Comparison of ENCODE assay signal across 15 cellular contexts in the genomic region with DNA sequence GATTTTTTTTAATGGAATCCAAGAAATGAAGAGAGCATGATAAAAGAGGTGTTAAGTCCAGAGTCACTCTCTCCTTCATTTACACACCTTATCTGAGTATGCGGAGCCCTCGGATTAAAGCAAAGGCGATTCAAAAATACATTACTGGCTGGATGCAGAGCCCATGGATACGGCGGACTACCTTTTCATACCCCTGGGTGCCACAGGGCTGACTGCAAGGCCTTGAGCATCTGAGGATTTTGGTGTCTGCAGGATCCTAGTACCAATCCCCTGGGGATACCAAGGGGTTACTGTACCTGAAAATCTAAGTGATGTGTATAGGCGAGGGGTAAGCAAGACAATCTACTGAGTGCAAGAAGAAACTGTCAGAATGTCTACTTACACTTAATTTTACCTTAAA. TPM values are rescaled to one million over a fixed set of nuclear protein-coding genes. Genes with fewer than 3 reads are reported as not detected.
DNase-seq lines count a peak whose midpoint lies in the region; ATAC-seq, FAIRE-seq and TF ChIP-seq lines count a peak whose summit lies in the region.
"Had no signal": no experiment of that assay in that cellular context is flagged by ENCODE, and none has a peak within 500 bp of the region (broad histone marks: within the 10 kb centered on the region; RNA-seq: fewer than 3 reads in every experiment).

No MANE protein-coding gene starts in this region.

- H3K27ac ChIP-seq in CD8-positive, alpha-beta T cell (ENCODE audit: low read depth, low read length) = no peak overlapping the region
- H3K27ac ChIP-seq in WERI-Rb-1 = no peak overlapping the region
- H3K27ac ChIP-seq: BLaER1, coronary artery, epithelial cell of prostate, thoracic aorta had no signal

- no peak for TF ChIP-seq POLR2A in GM12892 (IDR thresholded peaks at IDR 0.05; ENCODE audit: low read depth, low read length)

- no peaks in the 10 kb centered on the region for H3K9me3 Mint-ChIP-seq in CD8-positive, alpha-beta T cell
- H3K9me3 Mint-ChIP-seq in activated CD8-positive, alpha-beta T cell treated with anti-CD3 and anti-CD28 coated beads for 36 hours = peaks cover 6% of the 10 kb centered on the region
- no peaks in the 10 kb centered on the region for H3K9me3 Mint-ChIP-seq in naive B cell

- intact Hi-C loops in CD8-positive, alpha-beta T cell (cut with DNase I, micrococcal nuclease) = loop anchor here in 1 of 2 experiments (2.0 kb wide), 1 partner anchor 15 kb away; no protein-coding TSS in a partner anchor
- intact Hi-C loops in activated CD8-positive, alpha-beta T cell treated with anti-CD3 and anti-CD28 coated beads for 36 hours (cut with micrococcal nuclease) = loop anchor here (5.0 kb wide), 1 partner anchor 37 kb away; no protein-coding TSS in a partner anchor

- no peak for TF ChIP-seq CTCF in CD8-positive, alpha-beta T cell (IDR thresholded peaks at IDR 0.05)
- no peak for TF ChIP-seq CTCF in activated CD8-positive, alpha-beta T cell treated with anti-CD3 and anti-CD28 coated beads for 36 hours (IDR thresholded peaks at IDR 0.05)
- no peak for TF ChIP-seq CTCF in WERI-Rb-1 (IDR thresholded peaks at IDR 0.05; ENCODE audit: low read depth, low read length)

- H3K27me3 Mint-ChIP-seq in CD8-positive, alpha-beta T cell (ENCODE audit: low read depth) = no peaks in the 10 kb centered on the region
- H3K27me3 Mint-ChIP-seq in activated CD8-positive, alpha-beta T cell treated with anti-CD3 and anti-CD28 coated beads for 36 hours = no peaks in the 10 kb centered on the region
- H3K27me3 Mint-ChIP-seq in naive B cell = no peaks in the 10 kb centered on the region

- H3K4me3 Mint-ChIP-seq in CD8-positive, alpha-beta T cell = peak overlapping the region; percentile 53
- peak overlapping the region; percentile 59 for H3K4me3 Mint-ChIP-seq in activated CD8-positive, alpha-beta T cell treated with anti-CD3 and anti-CD28 coated beads for 36 hours
- no peak overlapping the region for H3K4me3 Mint-ChIP-seq in naive B cell

- FAIRE-seq in GM12892 (lab: Jason Lieb, UNC) = peak; percentile 91

- peaks cover 21% of the 10 kb centered on the region for H3K36me3 Mint-ChIP-seq in CD8-positive, alpha-beta T cell
- peaks cover 29% of the 10 kb centered on the region for H3K36me3 Mint-ChIP-seq in activated CD8-positive, alpha-beta T cell treated with anti-CD3 and anti-CD28 coated beads for 36 hours (ENCODE audit: low read depth)
- no peaks in the 10 kb centered on the region for H3K36me3 Mint-ChIP-seq in naive B cell

- peak overlapping the region; percentile 89 for H3K27ac Mint-ChIP-seq in CD8-positive, alpha-beta T cell
- peak overlapping the region; percentile 86 for H3K27ac Mint-ChIP-seq in activated CD8-positive, alpha-beta T cell treated with anti-CD3 and anti-CD28 coated beads for 36 hours
- peak overlapping the region in 4 of 6 donors; percentile 11 to 68 (median 48) for H3K27ac Mint-ChIP-seq in naive B cell

- POLR2A ChIA-PET in CD8-positive, alpha-beta T cell (lab: Charles Lee) = interaction anchor here (0.6 to 1.4 kb wide), 7 partner anchors 10 to 119 kb away, joined by 3 to 5 read pairs (median 4); no protein-coding TSS in a partner anchor
- POLR2A ChIA-PET in activated CD8-positive, alpha-beta T cell treated with anti-CD3 and anti-CD28 coated beads for 36 hours (lab: Charles Lee) = interaction anchor here (0.7 to 1.9 kb wide), 10 partner anchors 8 to 78 kb away, joined by 3 to 10 read pairs (median 4); a partner anchor contains a TSS

- H3K27me3 ChIP-seq in CD8-positive, alpha-beta T cell (ENCODE audit: insufficient read depth, low read length) = no peaks in the 10 kb centered on the region
- H3K27me3 ChIP-seq in H7 (ENCODE audit: control insufficient read depth, insufficient read depth, low read length) (no peaks in the 10 kb centered on the region), WERI-Rb-1 (ENCODE audit: insufficient read depth, low read depth, severe bottlenecking) (no peaks in the 10 kb centered on the region)
- H3K27me3 ChIP-seq: BLaER1 had no signal

- no peaks in the 10 kb centered on the region for H3K36me3 ChIP-seq in CD8-positive, alpha-beta T cell (ENCODE audit: insufficient read depth, low read length)
- H3K36me3 ChIP-seq in H7 (replicated peaks; ENCODE audit: control insufficient read depth, insufficient read depth, low read length) (no peaks in the 10 kb centered on the region; the same call in none of the 2 replicates), WERI-Rb-1 (no peaks in the 10 kb centered on the region)
- H3K36me3 ChIP-seq: thoracic aorta had no signal

- CTCF ChIA-PET in CD8-positive, alpha-beta T cell (lab: Charles Lee) = interaction anchor here (0.7 to 1.6 kb wide), 6 partner anchors 8 to 119 kb away, joined by 3 to 6 read pairs (median 3); no protein-coding TSS in a partner anchor
- CTCF ChIA-PET in activated CD8-positive, alpha-beta T cell treated with anti-CD3 and anti-CD28 coated beads for 36 hours (lab: Charles Lee) = interaction anchor here (0.9 to 2.1 kb wide), 3 partner anchors 8 to 120 kb away, joined by 3 to 7 read pairs (median 4); no protein-coding TSS in a partner anchor

- peaks cover 91% of the 10 kb centered on the region for H3K4me1 ChIP-seq in CD8-positive, alpha-beta T cell (ENCODE audit: insufficient read depth, low read length)
- H3K4me1 ChIP-seq: BLaER1 had no signal

- ATAC-seq in CD8-positive, alpha-beta T cell = no peak
- ATAC-seq in activated CD8-positive, alpha-beta T cell treated with anti-CD3 and anti-CD28 coated beads for 36 hours = peak; percentile 5
- no peak for ATAC-seq in naive B cell (ENCODE audit: low read depth in 2 of 2)
- ATAC-seq: Panc1 had no signal

- DNase-seq in CD8-positive, alpha-beta T cell = no peak
- no peak for DNase-seq in GM12892 (ENCODE audit: insufficient read length)
- DNase-seq in activated CD8-positive, alpha-beta T cell treated with anti-CD3 and anti-CD28 coated beads for 36 hours = no peak
- DNase-seq in naive B cell = no peak
- DNase-seq in H7 = no peak
- DNase-seq in WERI-Rb-1 = no peak
- DNase-seq in SHP77 (lab: John Stamatoyannopoulos, UW) = no peak
- DNase-seq: activated CD4-positive, CD25-positive, alpha-beta regulatory T cell; NCI-H2029 treated with DMSO at 0.1 percent for 48 hours; NCI-H526 treated with DMSO at 0.1 percent for 48 hours had no signal

- no peaks in the 10 kb centered on the region for H3K9me3 ChIP-seq in CD8-positive, alpha-beta T cell (ENCODE audit: low read length)
- no peaks in the 10 kb centered on the region for H3K9me3 ChIP-seq in WERI-Rb-1 (ENCODE audit: severe bottlenecking)
- H3K9me3 ChIP-seq: thoracic aorta had no signal

- H3K4me1 Mint-ChIP-seq in CD8-positive, alpha-beta T cell (ENCODE audit: low read depth) = peaks cover 93% of the 10 kb centered on the region
- H3K4me1 Mint-ChIP-seq in activated CD8-positive, alpha-beta T cell treated with anti-CD3 and anti-CD28 coated beads for 36 hours (ENCODE audit: low read depth) = peaks cover 84% of the 10 kb centered on the region
- H3K4me1 Mint-ChIP-seq in naive B cell = peaks cover 26 to 59% (median 55%) of the 10 kb centered on the region in 3 donors

- no peak overlapping the region for H3K4me3 ChIP-seq in CD8-positive, alpha-beta T cell (ENCODE audit: low read depth, low read length)
- H3K4me3 ChIP-seq in H7 (ENCODE audit: insufficient read depth, low read depth, low read length) (no peak overlapping the region), WERI-Rb-1 (ENCODE audit: low read depth, low read length) (no peak overlapping the region)
- H3K4me3 ChIP-seq: BLaER1, coronary artery, thoracic aorta had no signal

RNA-seq across cellular contexts. Expression of a gene that starts 20.5 kb away (rescaled TPM):
- 10 to 100 TPM; 82.5 to 89.5 TPM for total RNA-seq in CD8-positive, alpha-beta T cell
- polyA plus RNA-seq in GM12892 (2012; ENCODE audit: missing spikeins) = 66.0 TPM
- 100 to 1,000 TPM; 108 to 115 TPM for total RNA-seq in activated CD8-positive, alpha-beta T cell treated with anti-CD3 and anti-CD28 coated beads for 36 hours
- polyA plus RNA-seq in naive B cell (ENCODE audit: low read depth in 6 of 6) = 10 to 100 TPM; 16.8 to 45.7 (median 26.3) TPM
- 31.7 and 32.2 TPM in 2 replicates for total RNA-seq in H7 (2014; rRNA removed; shearing (Covaris generic))

Comparison
In these comparisons a context has a peak if more than half of its experiments do, and no peak if none do; other contexts are left out.
1. H3K4me3 Mint-ChIP-seq: peak in CD8-positive, alpha-beta T cell (single experiment) and activated CD8-positive, alpha-beta T cell treated with anti-CD3 and anti-CD28 coated beads for 36 hours (single experiment); none in naive B cell (0 of 8).
2. Peak in every context shown above with its lines, with median percentiles within 50 percentile points of each other: H3K27ac Mint-ChIP-seq.